ENCODE assay signal across 29 cellular contexts in genomic region chr7:100578246-100579183, GRCh38. TPM values are rescaled to one million over a fixed set of nuclear protein-coding genes. Genes with fewer than 3 reads are reported as not detected.
A peak's percentile ranks its signal among the peaks of the same experiment; 100 is the strongest.
DNase-seq lines count a peak whose midpoint lies in the region; ATAC-seq and TF ChIP-seq lines count a peak whose summit lies in the region.
"Had no signal": no experiment of that assay in that cellular context is flagged by ENCODE, and none has a peak within 500 bp of the region (broad histone marks: within the 10 kb centered on the region; RNA-seq: fewer than 3 reads in every experiment).

No MANE protein-coding gene starts in this region.

- no peaks in the 10 kb centered on the region for H3K9me3 ChIP-seq in heart right ventricle
- no peaks in the 10 kb centered on the region for H3K9me3 ChIP-seq in endodermal cell (ENCODE audit: control insufficient read depth, low read length)
- H3K9me3 ChIP-seq in prostate gland = no peaks in the 10 kb centered on the region
- H3K9me3 ChIP-seq: left lung, neutrophil, thyroid gland had no signal

- H3K4me1 Mint-ChIP-seq in endodermal cell = peaks cover 6% of the 10 kb centered on the region
- H3K4me1 Mint-ChIP-seq in stimulated activated effector memory CD8-positive, alpha-beta T cell treated with anti-CD3 and anti-CD28 coated beads, Interleukin-12 subunit alpha, Interleukin-12 subunit beta, amount 100 ng/mL, for 72 hours = peaks cover 15% of the 10 kb centered on the region

- H3K27me3 ChIP-seq in heart right ventricle (no peaks in the 10 kb centered on the region), endodermal cell (ENCODE audit: control insufficient read depth, insufficient read depth, low read length, poor library complexity, severe bottlenecking) (no peaks in the 10 kb centered on the region), prostate gland (replicated peaks; ENCODE audit: insufficient read depth) (no peaks in the 10 kb centered on the region)
- H3K27me3 ChIP-seq: left lung, neutrophil, thyroid gland had no signal

- no peak for TF ChIP-seq POLR2A in prostate gland (IDR thresholded peaks at IDR 0.05)

- TF ChIP-seq CTCF in heart right ventricle (IDR thresholded peaks at IDR 0.05) (no peak), endodermal cell (conservative IDR thresholded peaks at IDR 0.05) (no peak), prostate gland (IDR thresholded peaks at IDR 0.05) (no peak)

- H3K27ac Mint-ChIP-seq in endodermal cell = no peak overlapping the region
- H3K27ac Mint-ChIP-seq in stimulated activated effector memory CD8-positive, alpha-beta T cell treated with anti-CD3 and anti-CD28 coated beads, Interleukin-12 subunit alpha, Interleukin-12 subunit beta, amount 100 ng/mL, for 72 hours = peak overlapping the region; percentile 61
- H3K27ac Mint-ChIP-seq: activated CD8-positive, alpha-beta T cell treated with anti-CD3 and anti-CD28 coated beads, Interleukin-2, amount 10 ng/mL, durations not matched to agents 7 days and 5 days; CD8-positive, alpha-beta T cell; IgD-negative memory B cell had no signal

- DNase-seq in Right ventricle myocardium superior = peak; percentile 33
- DNase-seq in heart right ventricle = no peak
- DNase-seq in endodermal cell = peak; percentile 32
- DNase-seq in stimulated activated effector memory CD8-positive, alpha-beta T cell treated with anti-CD3 and anti-CD28 coated beads, Interleukin-12 subunit alpha, Interleukin-12 subunit beta, amount 100 ng/mL, for 72 hours (ENCODE audit: low spot score in 2 of 2) = no peak
- DNase-seq in prostate gland (ENCODE audit: low spot score) = no peak
- no peak for DNase-seq in MV-4-11 (lab: John Stamatoyannopoulos, UW)
- DNase-seq: activated CD4-positive, alpha-beta T cell treated with anti-CD3 and anti-CD28 coated beads for 4 hours; activated CD8-positive, alpha-beta T cell treated with anti-CD3 and anti-CD28 coated beads, Interleukin-2, amount 10 ng/mL, durations not matched to agents 7 days and 5 days; CD8-positive, alpha-beta T cell; central memory CD4-positive, alpha-beta T cell; GM23248; left lung; NCI-H1048; NCI-H1694; NCI-H446; NCI-H774; stimulated activated CD4-positive, alpha-beta T cell treated with anti-CD3 and anti-CD28 coated beads, Interleukin-12 subunit alpha, Interleukin-12 subunit beta, amount 100 ng/mL, for 4 hours; stimulated activated CD4-positive, alpha-beta T cell treated with anti-CD3 and anti-CD28 coated beads, Interleukin-2, amount 100 ng/mL, for 48 hours; SW 1271; T1000; thyroid gland; WERI-Rb-1 had no signal

- H3K4me1 ChIP-seq in heart right ventricle = peaks cover 5 to 18% (median 14%) of the 10 kb centered on the region in 9 donors
- peaks cover 3% of the 10 kb centered on the region for H3K4me1 ChIP-seq in endodermal cell (ENCODE audit: control insufficient read depth, insufficient read depth, low read length)
- peaks cover 18% of the 10 kb centered on the region for H3K4me1 ChIP-seq in prostate gland (replicated peaks)

- peaks cover 33% of the 10 kb centered on the region for H3K36me3 Mint-ChIP-seq in endodermal cell (ENCODE audit: low read depth)
- H3K36me3 Mint-ChIP-seq in stimulated activated effector memory CD8-positive, alpha-beta T cell treated with anti-CD3 and anti-CD28 coated beads, Interleukin-12 subunit alpha, Interleukin-12 subunit beta, amount 100 ng/mL, for 72 hours = peaks cover 5% of the 10 kb centered on the region

- WGBS in heart right ventricle, 2 donors = 92 to 94% methylated on average over 28 of the region's 28 CpGs
- 94 to 97% methylated on average over 22 to 28 of the region's 28 CpGs for WGBS in endodermal cell (ENCODE audit: insufficient coverage in 1 of 2, insufficient read length in 1 of 2), 2 experiments
- 91% methylated on average over 28 of the region's 28 CpGs for WGBS in prostate gland

- no peak overlapping the region for H3K4me3 Mint-ChIP-seq in endodermal cell
- no peak overlapping the region for H3K4me3 Mint-ChIP-seq in stimulated activated effector memory CD8-positive, alpha-beta T cell treated with anti-CD3 and anti-CD28 coated beads, Interleukin-12 subunit alpha, Interleukin-12 subunit beta, amount 100 ng/mL, for 72 hours
- H3K4me3 Mint-ChIP-seq: activated CD8-positive, alpha-beta T cell treated with anti-CD3 and anti-CD28 coated beads, Interleukin-2, amount 10 ng/mL, durations not matched to agents 7 days and 5 days; CD8-positive, alpha-beta T cell had no signal

- H3K4me3 ChIP-seq in heart right ventricle = no peak overlapping the region
- H3K4me3 ChIP-seq in endodermal cell (ENCODE audit: low read length) = no peak overlapping the region
- H3K4me3 ChIP-seq in prostate gland = no peak overlapping the region
- H3K4me3 ChIP-seq: GM23248, left lung, thyroid gland had no signal

- no peaks in the 10 kb centered on the region for H3K27me3 Mint-ChIP-seq in endodermal cell (ENCODE audit: insufficient read depth)
- H3K27me3 Mint-ChIP-seq: IgD-negative memory B cell had no signal

- intact Hi-C loops in Right ventricle myocardium superior (cut with DNase I) = no loop called here
- intact Hi-C loops in heart right ventricle (cut with DNase I) = no loop called here
- intact Hi-C loops in prostate gland (cut with DNase I) = no loop called here

- no peak overlapping the region for H3K9ac ChIP-seq in endodermal cell (ENCODE audit: extremely low read depth, low read length, poor library complexity, severe bottlenecking)
- H3K9ac ChIP-seq: GM23248 had no signal

- H3K36me3 ChIP-seq in heart right ventricle (peaks cover 4 to 94% (median 82%) of the 10 kb centered on the region in 9 donors), endodermal cell (ENCODE audit: control insufficient read depth, insufficient read depth, low read length) (peaks cover 43% of the 10 kb centered on the region), prostate gland (peaks cover 14 to 46% of the 10 kb centered on the region in 2 donors)

- no peak for ATAC-seq in Right ventricle myocardium superior (ENCODE audit: poor library complexity)
- ATAC-seq in heart right ventricle = no peak
- ATAC-seq in stimulated activated effector memory CD8-positive, alpha-beta T cell treated with anti-CD3 and anti-CD28 coated beads, Interleukin-12 subunit alpha, Interleukin-12 subunit beta, amount 100 ng/mL, for 72 hours = no peak
- ATAC-seq: activated CD8-positive, alpha-beta T cell treated with anti-CD3 and anti-CD28 coated beads, Interleukin-2, amount 10 ng/mL, durations not matched to agents 7 days and 5 days; CD8-positive, alpha-beta T cell; esophagus mucosa; left lung; Panc1; sciatic nerve had no signal

- H3K9me3 Mint-ChIP-seq in endodermal cell = no peaks in the 10 kb centered on the region
- no peaks in the 10 kb centered on the region for H3K9me3 Mint-ChIP-seq in stimulated activated effector memory CD8-positive, alpha-beta T cell treated with anti-CD3 and anti-CD28 coated beads, Interleukin-12 subunit alpha, Interleukin-12 subunit beta, amount 100 ng/mL, for 72 hours
- H3K9me3 Mint-ChIP-seq: CD8-positive, alpha-beta T cell; IgD-negative memory B cell had no signal

- H3K27ac ChIP-seq in heart right ventricle (no peak overlapping the region), endodermal cell (ENCODE audit: low read depth, low read length) (no peak overlapping the region), prostate gland (no peak overlapping the region)
- H3K27ac ChIP-seq: GM23248, left lung, neutrophil, thyroid gland, WERI-Rb-1 had no signal

RNA-seq across cellular contexts. Expression of gene SAP25, which starts 4.8 kb away (rescaled TPM):
- total RNA-seq in Right ventricle myocardium superior = 0.54 TPM
- under 1 TPM in 5 of 10 donors, not detected in 5; 0.36 to 0.87 (median 0.62) TPM for total RNA-seq in heart right ventricle
- 1 to 10 TPM in 1 of 2 donors, under 1 TPM in 1; 0.88 to 2.3 TPM for polyA plus RNA-seq in heart right ventricle
- total RNA-seq in endodermal cell = 1 to 10 TPM; 5.8 to 6.3 TPM
- polyA plus RNA-seq in endodermal cell (2013, experiment 1 of 2) = 5.6 TPM
- polyA plus RNA-seq in endodermal cell (2013, experiment 2 of 2) = 4.6 TPM
- 10 to 100 TPM in 1 of 2 donors, 1 to 10 TPM in 1; 2.5 to 19.5 TPM for total RNA-seq in prostate gland
- total RNA-seq: fibroblast of villous mesenchyme, GM23248 had no signal
- polyA plus RNA-seq: GM23248 had no signal

RNA-seq across cellular contexts. Expression of gene LRCH4, which starts 7.4 kb away (rescaled TPM):
- total RNA-seq in Right ventricle myocardium superior (22.8 TPM), heart right ventricle (10 to 100 TPM; 18.4 to 37.9 (median 23.6) TPM), endodermal cell (10 to 100 TPM; 49.4 to 56.0 TPM), prostate gland (100 to 1,000 TPM in 1 of 2 donors, 10 to 100 TPM in 1; 66.8 to 202 TPM)
- polyA plus RNA-seq in heart right ventricle = 10 to 100 TPM; 36.1 to 57.6 TPM
- 50.6 TPM for polyA plus RNA-seq in endodermal cell (2013, experiment 1 of 2)
- polyA plus RNA-seq in endodermal cell (2013, experiment 2 of 2) = 40.0 TPM

RNA-seq across cellular contexts. Expression of gene FBXO24, which starts 7.6 kb away (rescaled TPM):
- total RNA-seq in Right ventricle myocardium superior (0.35 TPM), heart right ventricle (under 1 TPM in 8 of 10 donors, not detected in 2; 0.15 to 0.66 (median 0.40) TPM), endodermal cell (1 to 10 TPM; 1.3 to 3.0 TPM), prostate gland (1 to 10 TPM; 2.3 to 9.7 TPM)
- under 1 TPM; 0.20 to 0.73 TPM for polyA plus RNA-seq in heart right ventricle
- polyA plus RNA-seq in endodermal cell (2013, experiment 1 of 2) = 2.4 TPM
- polyA plus RNA-seq in endodermal cell (2013, experiment 2 of 2) = 1.4 TPM
- total RNA-seq: mesenteric fat pad had no signal

RNA-seq across cellular contexts. Expression of gene PCOLCE, which starts 23.6 kb away (rescaled TPM):
- total RNA-seq in Right ventricle myocardium superior (42.2 TPM), heart right ventricle (10 to 100 TPM; 13.1 to 59.6 (median 25.8) TPM), endodermal cell (10 to 100 TPM; 17.5 to 37.7 TPM), prostate gland (10 to 100 TPM; 11.8 to 49.5 TPM)
- 10 to 100 TPM; 56.4 to 74.3 TPM for polyA plus RNA-seq in heart right ventricle
- 47.4 TPM for polyA plus RNA-seq in endodermal cell (2013, experiment 1 of 2)
- polyA plus RNA-seq in endodermal cell (2013, experiment 2 of 2) = 40.5 TPM

RNA-seq across cellular contexts. Expression of gene MOSPD3, which starts 33.8 kb away (rescaled TPM):
- total RNA-seq in Right ventricle myocardium superior (9.3 TPM), heart right ventricle (10 to 100 TPM in 5 of 10 donors, 1 to 10 TPM in 5; 8.0 to 12.5 (median 9.9) TPM), endodermal cell (10 to 100 TPM; 19.8 to 25.5 TPM), prostate gland (10 to 100 TPM; 20.1 to 36.1 TPM)
- 10 to 100 TPM; 11.2 to 12.6 TPM for polyA plus RNA-seq in heart right ventricle
- 33.1 TPM for polyA plus RNA-seq in endodermal cell (2013, experiment 1 of 2)
- 32.4 TPM for polyA plus RNA-seq in endodermal cell (2013, experiment 2 of 2)

Comparison
In these comparisons a context has a peak if more than half of its experiments do, and no peak if none do; other contexts are left out.
1. DNase-seq: peak in Right ventricle myocardium superior (single experiment) and endodermal cell (single experiment); none in heart right ventricle (0 of 2), stimulated activated effector memory CD8-positive, alpha-beta T cell treated with anti-CD3 and anti-CD28 coated beads, Interleukin-12 subunit alpha, Interleukin-12 subunit beta, amount 100 ng/mL, for 72 hours (0 of 2), prostate gland (single experiment) and MV-4-11 (single experiment).